ENCODE assay signal across 22 cellular contexts in the genomic region with DNA sequence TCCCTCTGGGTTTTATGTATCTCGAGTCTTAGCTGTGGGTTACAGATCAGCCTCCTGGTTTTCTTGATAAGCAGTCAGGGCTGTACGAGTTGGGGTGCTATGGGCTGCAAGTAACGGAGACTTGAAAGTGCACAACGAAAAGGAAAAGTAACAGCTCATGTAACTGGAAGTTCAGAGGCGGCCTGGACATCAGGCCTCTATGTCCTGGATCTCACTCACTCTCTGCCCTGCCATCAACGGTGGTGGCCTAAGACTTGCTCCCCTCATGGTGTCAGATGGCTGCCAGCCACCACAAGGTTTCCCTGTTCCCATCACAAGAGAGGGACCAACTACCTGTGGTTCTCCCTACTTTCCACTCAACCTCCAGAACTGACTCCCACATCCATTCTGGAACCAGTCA. TPM values are rescaled to one million over a fixed set of nuclear protein-coding genes. Genes with fewer than 3 reads are reported as not detected.
DNase-seq lines count a peak whose midpoint lies in the region; ATAC-seq and TF ChIP-seq lines count a peak whose summit lies in the region.
"Had no signal": no experiment of that assay in that cellular context is flagged by ENCODE, and none has a peak within 500 bp of the region (broad histone marks: within the 10 kb centered on the region; RNA-seq: fewer than 3 reads in every experiment).

No MANE protein-coding gene starts in this region.

- POLR2A ChIA-PET in activated CD4-positive, alpha-beta T cell treated with anti-CD3 and anti-CD28 coated beads, Interleukin-2, amount 10 ng/mL, durations not matched to agents 7 days and 5 days (lab: Charles Lee) = no interaction called here

- DNase-seq in activated CD4-positive, alpha-beta T cell treated with anti-CD3 and anti-CD28 coated beads, Interleukin-2, amount 10 ng/mL, durations not matched to agents 7 days and 5 days = peak; percentile 2
- no peak for DNase-seq in activated CD4-positive, alpha-beta T cell treated with anti-CD3 and anti-CD28 coated beads for 1 hour
- DNase-seq in OCI-M1 (lab: John Stamatoyannopoulos, UW) (peak; percentile 4), spleen (peak; percentile 21)
- DNase-seq: BE2C; CD4-positive, CD25-positive, alpha-beta regulatory T cell; COR-L47; DMS 273 treated with DMSO at 0.1 percent for 48 hours; DND-41; MM.1S; NCI-H1092; NCI-H146; NCI-H2029 treated with DMSO at 0.1 percent for 48 hours; NCI-H510A; NCI-H748 treated with DMSO at 0.1 percent for 48 hours; NK-92 treated with Interleukin-12 subunit alpha and Interleukin-12 subunit beta, amount 100 ng/mL, for 24 hours; SHP77 treated with DMSO at 0.1 percent for 48 hours had no signal

- no peak overlapping the region for H3K4me3 Mint-ChIP-seq in activated CD4-positive, alpha-beta T cell treated with anti-CD3 and anti-CD28 coated beads, Interleukin-2, amount 10 ng/mL, durations not matched to agents 7 days and 5 days
- H3K4me3 Mint-ChIP-seq: CD4-positive, CD25-positive, alpha-beta regulatory T cell had no signal

- peaks cover 33% of the 10 kb centered on the region for H3K27me3 Mint-ChIP-seq in activated CD4-positive, alpha-beta T cell treated with anti-CD3 and anti-CD28 coated beads, Interleukin-2, amount 10 ng/mL, durations not matched to agents 7 days and 5 days

- TF ChIP-seq CTCF in spleen (IDR thresholded peaks at IDR 0.05 in 8 of 11, conservative IDR thresholded peaks at IDR 0.05 in 3 of 11) = no peak

- peaks cover 3% of the 10 kb centered on the region for H3K4me1 Mint-ChIP-seq in activated CD4-positive, alpha-beta T cell treated with anti-CD3 and anti-CD28 coated beads, Interleukin-2, amount 10 ng/mL, durations not matched to agents 7 days and 5 days

- H3K27me3 ChIP-seq in layer of hippocampus (ENCODE audit: control insufficient read depth, insufficient read depth, low read length) (peaks cover 4% of the 10 kb centered on the region), spleen (replicated peaks in 1 of 7) (peaks cover 0 to 79% (median 32%) of the 10 kb centered on the region in 7 donors)

- no peaks in the 10 kb centered on the region for H3K36me3 Mint-ChIP-seq in activated CD4-positive, alpha-beta T cell treated with anti-CD3 and anti-CD28 coated beads, Interleukin-2, amount 10 ng/mL, durations not matched to agents 7 days and 5 days (ENCODE audit: low read depth)
- H3K36me3 Mint-ChIP-seq: CD4-positive, CD25-positive, alpha-beta regulatory T cell had no signal

- WGBS in spleen, 5 donors = 70 to 85% (median 71%) methylated on average over 6 of the region's 6 CpGs

- no peaks in the 10 kb centered on the region for H3K36me3 ChIP-seq in spleen
- H3K36me3 ChIP-seq: BE2C, HAP-1 had no signal

- CTCF ChIA-PET in activated CD4-positive, alpha-beta T cell treated with anti-CD3 and anti-CD28 coated beads, Interleukin-2, amount 10 ng/mL, durations not matched to agents 7 days and 5 days (lab: Charles Lee) = no interaction called here

- no peak overlapping the region for H3K27ac Mint-ChIP-seq in activated CD4-positive, alpha-beta T cell treated with anti-CD3 and anti-CD28 coated beads, Interleukin-2, amount 10 ng/mL, durations not matched to agents 7 days and 5 days
- H3K27ac Mint-ChIP-seq: CD4-positive, CD25-positive, alpha-beta regulatory T cell had no signal

- H3K9me3 ChIP-seq in spleen = no peaks in the 10 kb centered on the region
- H3K9me3 ChIP-seq: BE2C, HAP-1 had no signal

- ATAC-seq in GM19351 (IDR thresholded peaks at IDR 0.05; ENCODE audit: unreplicated experiment) (no peak), HG03342 (IDR thresholded peaks at IDR 0.05; ENCODE audit: unreplicated experiment) (no peak), HG02970 (IDR thresholded peaks at IDR 0.05; ENCODE audit: low FRiP score, unreplicated experiment) (no peak)

- intact Hi-C loops in spleen (cut with DNase I; ENCODE audit: low total_unique reads) = no loop called here

- no peaks in the 10 kb centered on the region for H3K9me3 Mint-ChIP-seq in activated CD4-positive, alpha-beta T cell treated with anti-CD3 and anti-CD28 coated beads, Interleukin-2, amount 10 ng/mL, durations not matched to agents 7 days and 5 days
- H3K9me3 Mint-ChIP-seq: CD4-positive, CD25-positive, alpha-beta regulatory T cell had no signal

- H3K4me3 ChIP-seq in spleen = no peak overlapping the region
- H3K4me3 ChIP-seq: HAP-1 had no signal

- H3K27ac ChIP-seq in layer of hippocampus (ENCODE audit: low read depth, low read length) (peak overlapping the region; percentile 57), spleen (no peak overlapping the region)

- TF ChIP-seq POLR2A in spleen (IDR thresholded peaks at IDR 0.05) = no peak

- H3K4me1 ChIP-seq in spleen = peaks cover 2 to 23% (median 16%) of the 10 kb centered on the region in 6 donors
- H3K4me1 ChIP-seq: BE2C, HAP-1 had no signal

RNA-seq across cellular contexts. Expression of a gene that starts 4.8 kb away (rescaled TPM):
- total RNA-seq in activated CD4-positive, alpha-beta T cell treated with anti-CD3 and anti-CD28 coated beads, Interleukin-2, amount 10 ng/mL, durations not matched to agents 7 days and 5 days = not detected
- 1 to 10 TPM in 1 of 7 donors, under 1 TPM in 5, not detected in 1; 0.23 to 1.3 (median 0.47) TPM for total RNA-seq in spleen
- polyA plus RNA-seq in spleen = under 1 TPM; 0.07 to 0.19 (median 0.14) TPM
- total RNA-seq: CD4-positive, CD25-positive, alpha-beta regulatory T cell had no signal
- polyA plus RNA-seq: CD4-positive, CD25-positive, alpha-beta regulatory T cell had no signal
